ENCODE assay signal across 9 cellular contexts in genomic region chr1:23376890-23377811, GRCh38. TPM values are rescaled to one million over a fixed set of nuclear protein-coding genes. Genes with fewer than 3 reads are reported as not detected.
DNase-seq lines count a peak whose midpoint lies in the region; ATAC-seq, FAIRE-seq and TF ChIP-seq lines count a peak whose summit lies in the region.
"Had no signal": no experiment of that assay in that cellular context is flagged by ENCODE, and none has a peak within 500 bp of the region (broad histone marks: within the 10 kb centered on the region; RNA-seq: fewer than 3 reads in every experiment).

No MANE protein-coding gene starts in this region.

- H3K36me3 ChIP-seq in bronchial epithelial cell (ENCODE audit: control insufficient read depth, insufficient read depth, low read length) (no peaks in the 10 kb centered on the region), mesendoderm (ENCODE audit: control insufficient read depth, insufficient read depth, low read length) (no peaks in the 10 kb centered on the region)

- H3K18ac ChIP-seq in mesendoderm (ENCODE audit: low read length) = no peak overlapping the region

- no peaks in the 10 kb centered on the region for H3K79me2 ChIP-seq in mesendoderm (ENCODE audit: control insufficient read depth, insufficient read depth, low read length)

- no peak overlapping the region for H2BK15ac ChIP-seq in mesendoderm (replicated peaks; ENCODE audit: low read depth)

- H3K79me1 ChIP-seq in mesendoderm (ENCODE audit: low read length) = no peaks in the 10 kb centered on the region

- DNase-seq in Right ventricle myocardium inferior (ENCODE audit: missing footprints) (no peak), cardiac septum (ENCODE audit: low spot score) (no peak), bronchial epithelial cell (ENCODE audit: low read depth) (peak; percentile 99), mesendoderm (no peak), NCI-H187 (lab: John Stamatoyannopoulos, UW) (no peak), GM13976 (ENCODE audit: low spot score) (no peak)
- DNase-seq: activated effector memory CD4-positive, alpha-beta T cell treated with anti-CD3 and anti-CD28 coated beads, Interleukin-2, amount 50 U/mL, for 16 hours had no signal

- no peak overlapping the region for H3K23ac ChIP-seq in mesendoderm (ENCODE audit: low read length)

- TF ChIP-seq CTCF in bronchial epithelial cell (IDR thresholded peaks at IDR 0.05; ENCODE audit: insufficient read depth, low read length, severe bottlenecking) = no peak
- TF ChIP-seq CTCF in GM13976 (IDR thresholded peaks at IDR 0.05; ENCODE audit: borderline replicate concordance, control extremely low read depth, extremely low read depth, insufficient read depth, missing control alignments) = no peak

- H3K56ac ChIP-seq in mesendoderm (ENCODE audit: low read length) = peak overlapping the region; percentile 4

- no peak overlapping the region for H2AK5ac ChIP-seq in mesendoderm (ENCODE audit: low read length)

- no peak overlapping the region for H4K8ac ChIP-seq in mesendoderm (ENCODE audit: low read depth, low read length)

- H3K27me3 ChIP-seq in bronchial epithelial cell (ENCODE audit: control insufficient read depth, insufficient read depth, low read length) = no peaks in the 10 kb centered on the region
- H3K27me3 ChIP-seq in mesendoderm (ENCODE audit: insufficient read depth, low read length, poor library complexity) = no peaks in the 10 kb centered on the region

- FAIRE-seq in bronchial epithelial cell (lab: Jason Lieb, UNC) = no peak

- H3K4me2 ChIP-seq in mesendoderm (ENCODE audit: low read length) = no peak overlapping the region

- H3K4me3 ChIP-seq in bronchial epithelial cell (ENCODE audit: low read depth, low read length) (no peak overlapping the region), mesendoderm (ENCODE audit: low read length) (no peak overlapping the region)

- WGBS in mesendoderm (ENCODE audit: extremely low coverage, insufficient coverage, low lambda C conversion rate) = no CpG with 5 or more reads among the region's 19 CpGs

- H3K27ac ChIP-seq in mesendoderm (ENCODE audit: low read depth, low read length) = no peak overlapping the region

- intact Hi-C loops in Right ventricle myocardium inferior (cut with DNase I) (no loop called here), cardiac septum (cut with DNase I) (no loop called here)

- no peak overlapping the region for H3K9ac ChIP-seq in mesendoderm (ENCODE audit: low read length)

- in situ Hi-C loops in GM13976 (cut with MboI; ENCODE audit: low sequenced_read_pairs, unreplicated experiment) = no loop called here

- no peak overlapping the region for H3K4ac ChIP-seq in mesendoderm (ENCODE audit: low read depth, low read length)

- ATAC-seq in Right ventricle myocardium inferior = peak; percentile 83
- no peak for ATAC-seq in HG02970 (IDR thresholded peaks at IDR 0.05; ENCODE audit: low FRiP score, unreplicated experiment)
- ATAC-seq in GM18870 (IDR thresholded peaks at IDR 0.05; ENCODE audit: unreplicated experiment) = no peak

- H3K4me1 ChIP-seq in mesendoderm (ENCODE audit: control insufficient read depth, low read depth, low read length) = peaks cover 14% of the 10 kb centered on the region

- no peak overlapping the region for H2BK5ac ChIP-seq in mesendoderm (ENCODE audit: low read length)

- no peak overlapping the region for H2BK120ac ChIP-seq in mesendoderm (ENCODE audit: low read depth, low read length)

- H4K5ac ChIP-seq in mesendoderm (ENCODE audit: low read length) = no peak overlapping the region

RNA-seq across cellular contexts. Expression of gene ZNF436, which starts 7.5 kb away (rescaled TPM):
- total RNA-seq in Right ventricle myocardium inferior (13.4 TPM), cardiac septum (19.8 TPM), bronchial epithelial cell (29.0 and 35.7 TPM in 2 replicates)
- polyA plus RNA-seq in mesendoderm (2013, experiment 1 of 2) = 1.5 TPM
- polyA plus RNA-seq in mesendoderm (2013, experiment 2 of 2) = 1.5 TPM

RNA-seq across cellular contexts. Expression of gene HNRNPR, which starts 33.1 kb away (rescaled TPM):
- total RNA-seq in Right ventricle myocardium inferior = 59.3 TPM
- total RNA-seq in cardiac septum = 67.3 TPM
- total RNA-seq in bronchial epithelial cell = 70.8 and 84.0 TPM in 2 replicates
- 205 TPM for polyA plus RNA-seq in mesendoderm (2013, experiment 1 of 2)
- 197 TPM for polyA plus RNA-seq in mesendoderm (2013, experiment 2 of 2)

RNA-seq across cellular contexts. Expression of gene TCEA3, which starts 47.4 kb away (rescaled TPM):
- 73.6 TPM for total RNA-seq in Right ventricle myocardium inferior
- 46.0 TPM for total RNA-seq in cardiac septum
- total RNA-seq in bronchial epithelial cell = 6.6 and 10.5 TPM in 2 replicates
- 0.17 TPM for polyA plus RNA-seq in mesendoderm (2013, experiment 1 of 2)
- polyA plus RNA-seq in mesendoderm (2013, experiment 2 of 2) = 0.17 TPM
